ENCODE assay signal across 15 cellular contexts in the genomic region with DNA sequence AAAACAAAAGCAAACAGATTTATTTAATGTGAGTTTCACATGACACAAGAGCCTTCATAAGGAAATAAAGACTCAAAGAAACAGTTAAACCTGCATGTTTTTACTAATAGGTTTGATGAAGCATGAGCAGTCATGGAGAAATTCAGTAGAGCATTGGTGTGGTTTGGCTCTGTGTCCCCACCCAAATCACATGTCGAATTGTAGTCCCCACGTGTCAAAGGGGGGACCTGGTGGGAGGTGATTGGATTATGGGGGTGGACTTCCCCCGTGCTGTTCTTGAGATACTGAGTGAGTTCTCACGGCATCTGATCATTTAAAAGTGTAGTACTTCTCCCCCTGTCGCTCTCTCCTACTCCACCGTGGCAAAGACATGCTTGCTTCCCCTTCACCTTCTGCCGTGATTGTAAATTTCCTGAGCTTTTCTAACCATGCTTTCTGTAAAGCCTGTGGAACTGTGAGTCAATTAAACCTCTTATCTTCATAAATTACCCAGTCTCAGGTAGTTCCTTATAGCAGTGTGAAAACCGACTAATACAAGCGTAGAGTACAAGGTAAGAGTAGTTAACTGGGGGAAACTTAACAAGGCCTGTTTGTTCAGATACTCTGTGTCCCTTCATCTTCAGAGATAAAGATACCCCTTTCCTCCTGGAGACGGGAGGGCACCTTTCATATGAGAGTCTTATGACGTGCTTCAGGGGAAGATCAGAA.
A peak's percentile ranks its signal among the peaks of the same experiment; 100 is the strongest.
DNase-seq lines count a peak whose midpoint lies in the region; ATAC-seq, FAIRE-seq and TF ChIP-seq lines count a peak whose summit lies in the region.
"Had no signal": no experiment of that assay in that cellular context is flagged by ENCODE, and none has a peak within 500 bp of the region (broad histone marks: within the 10 kb centered on the region; RNA-seq: fewer than 3 reads in every experiment).

No MANE protein-coding gene starts in this region.

- no peak overlapping the region for H3K4me3 ChIP-seq in HepG2 (replicated peaks in 1 of 3; ENCODE audit: insufficient read depth in 1 of 3, low read depth in 2 of 3, low read length in 3 of 3)
- H3K4me3 ChIP-seq in right lobe of liver: no peak overlapping the region
- H3K4me3 ChIP-seq: A549 had no signal

- no peaks in the 10 kb centered on the region for H4K20me1 ChIP-seq in HepG2 (ENCODE audit: insufficient read depth, low read length)

- no peaks in the 10 kb centered on the region for H3K36me3 Mint-ChIP-seq in nephron progenitor cell (ENCODE audit: low read depth)
- H3K36me3 Mint-ChIP-seq: CD4-positive, alpha-beta memory T cell had no signal

- H2AFZ ChIP-seq in HepG2 (ENCODE audit: low read length): no peak overlapping the region

- in situ Hi-C loops in HepG2 (cut with HindIII; ENCODE audit: extremely low pct_ligation_motif_present, low pct_unique_long_range_greater_than_20kb): no loop called here

- POLR2A ChIA-PET in HepG2 (lab: Yijun Ruan, JAX): no interaction called here

- peak overlapping the region; percentile 33 for H3K27ac Mint-ChIP-seq in nephron progenitor cell
- H3K27ac Mint-ChIP-seq: CD4-positive, alpha-beta memory T cell; H9 had no signal

- TF ChIP-seq POLR2A in HepG2 (IDR thresholded peaks at IDR 0.05; ENCODE audit: insufficient read depth in 1 of 2, low read depth in 2 of 2, low read length in 2 of 2) (no peak), right lobe of liver (IDR thresholded peaks at IDR 0.05) (no peak)

- intact Hi-C loops in HepG2 (cut with micrococcal nuclease; ENCODE audit: unreplicated experiment) (no loop called here), right lobe of liver (cut with DNase I) (no loop called here)

- peaks cover 9% of the 10 kb centered on the region for H3K27me3 Mint-ChIP-seq in nephron progenitor cell (ENCODE audit: low read depth, poor library complexity)

- no TSS peak for BruUV-seq in HepG2 (replicated peaks; lab: Mats Ljungman, UMichigan)

- H3K9me3 ChIP-seq in HepG2 (ENCODE audit: low read length): no peaks in the 10 kb centered on the region
- H3K9me3 ChIP-seq in right lobe of liver: no peaks in the 10 kb centered on the region
- H3K9me3 ChIP-seq: A549 had no signal

- no peak overlapping the region for H3K9ac ChIP-seq in HepG2 (ENCODE audit: insufficient read depth, low read depth, low read length)

- TF ChIP-seq EP300 in HepG2 (IDR thresholded peaks at IDR 0.05; ENCODE audit: low read depth in 2 of 2, low read length in 2 of 2): no peak
- TF ChIP-seq EP300 in HepG2 (CRISPR knock-in tag; IDR thresholded peaks at IDR 0.05; ENCODE audit: borderline replicate concordance): no peak

- H3K9me3 Mint-ChIP-seq in nephron progenitor cell: no peaks in the 10 kb centered on the region
- H3K9me3 Mint-ChIP-seq: CD4-positive, alpha-beta memory T cell; H9 had no signal

- TF ChIP-seq RAD21 in HepG2 (CRISPR knock-in tag; IDR thresholded peaks at IDR 0.05): no peak

- CTCF ChIA-PET in HepG2 (lab: Yijun Ruan, JAX; ENCODE audit: low intra/inter-chr PET ratio, low total read pairs): no interaction called here

- no peak for FAIRE-seq in HepG2 (lab: Jason Lieb, UNC)
- FAIRE-seq: A549 had no signal

- no peak overlapping the region for H3K4me2 ChIP-seq in HepG2 (ENCODE audit: low read depth, low read length)
- H3K4me2 ChIP-seq: A549 had no signal

- H3K4me1 ChIP-seq in HepG2 (ENCODE audit: insufficient read depth, low read length) (no peaks in the 10 kb centered on the region), right lobe of liver (no peaks in the 10 kb centered on the region)
- H3K4me1 ChIP-seq: A549 had no signal

- H3K4me1 Mint-ChIP-seq in nephron progenitor cell: peaks cover 19% of the 10 kb centered on the region
- H3K4me1 Mint-ChIP-seq: CD4-positive, alpha-beta memory T cell had no signal

- no peak overlapping the region for H3K4me3 Mint-ChIP-seq in nephron progenitor cell
- H3K4me3 Mint-ChIP-seq: CD4-positive, alpha-beta memory T cell; H9 had no signal

- 37% methylated on average over 11 of the region's 11 CpGs for WGBS in HepG2 (ENCODE audit: low lambda C conversion rate)
- 67% methylated on average over 10 of the region's 11 CpGs for WGBS in right lobe of liver (ENCODE audit: insufficient coverage, low coverage, low lambda C conversion rate, missing lambda C conversion rate)

- ATAC-seq in HepG2 (no peak), right lobe of liver (no peak), HG02623 (IDR thresholded peaks at IDR 0.05; ENCODE audit: unreplicated experiment) (no peak)
- ATAC-seq: A549 had no signal

- peaks cover 0 to 9% of the 10 kb centered on the region in 2 experiments; a peak in 2 of 5 replicates for H3K27me3 ChIP-seq in HepG2 (ENCODE audit: control insufficient read depth in 1 of 2, insufficient read depth in 2 of 2, low read length in 2 of 2)
- no peaks in the 10 kb centered on the region for H3K27me3 ChIP-seq in right lobe of liver

- TF ChIP-seq CTCF in HepG2 (CRISPR knock-in tag; IDR thresholded peaks at IDR 0.05) (no peak), right lobe of liver (IDR thresholded peaks at IDR 0.05) (no peak), nephron progenitor cell (IDR thresholded peaks at IDR 0.05) (no peak)

- no peaks in the 10 kb centered on the region for H3K36me3 ChIP-seq in HepG2 (replicated peaks in 1 of 2; ENCODE audit: control insufficient read depth in 1 of 2, insufficient read depth in 2 of 2, low read length in 2 of 2)
- no peaks in the 10 kb centered on the region for H3K36me3 ChIP-seq in right lobe of liver

- H3K27ac ChIP-seq in HepG2 (ENCODE audit: extremely low read length, insufficient read depth, low read length) (no peak overlapping the region), right lobe of liver (no peak overlapping the region)
- H3K27ac ChIP-seq: A549, C4-2B had no signal

- no peaks in the 10 kb centered on the region for H3K79me2 ChIP-seq in HepG2 (ENCODE audit: insufficient read depth, low read length)

- no peak for DNase-seq in HepG2 (ENCODE audit: low spot score)
- no peak for DNase-seq in right lobe of liver
- peak; percentile 21 for DNase-seq in left kidney (ENCODE audit: low read depth, low spot score)
- DNase-seq in nephron progenitor cell: no peak
- DNase-seq in NCI-H1105 (lab: John Stamatoyannopoulos, UW): no peak
- no peak for DNase-seq in HUDEP-2 (lab: John Stamatoyannopoulos, UW; ENCODE audit: unreplicated experiment in 76 of 76)
- DNase-seq: AML-193; CD4-positive, alpha-beta memory T cell; DMS79 treated with DMSO at 0.1 percent for 48 hours; GF-D8; GOT3; H9 had no signal

TF ChIP-seq in HepG2, 621 proteins besides CTCF, POLR2A, EP300 and RAD21:
- TF ChIP-seq ZFP82 (CRISPR knock-in tag; IDR thresholded peaks at IDR 0.05; ENCODE audit: borderline replicate concordance): no peak
- TF ChIP-seq, protein P1, sequence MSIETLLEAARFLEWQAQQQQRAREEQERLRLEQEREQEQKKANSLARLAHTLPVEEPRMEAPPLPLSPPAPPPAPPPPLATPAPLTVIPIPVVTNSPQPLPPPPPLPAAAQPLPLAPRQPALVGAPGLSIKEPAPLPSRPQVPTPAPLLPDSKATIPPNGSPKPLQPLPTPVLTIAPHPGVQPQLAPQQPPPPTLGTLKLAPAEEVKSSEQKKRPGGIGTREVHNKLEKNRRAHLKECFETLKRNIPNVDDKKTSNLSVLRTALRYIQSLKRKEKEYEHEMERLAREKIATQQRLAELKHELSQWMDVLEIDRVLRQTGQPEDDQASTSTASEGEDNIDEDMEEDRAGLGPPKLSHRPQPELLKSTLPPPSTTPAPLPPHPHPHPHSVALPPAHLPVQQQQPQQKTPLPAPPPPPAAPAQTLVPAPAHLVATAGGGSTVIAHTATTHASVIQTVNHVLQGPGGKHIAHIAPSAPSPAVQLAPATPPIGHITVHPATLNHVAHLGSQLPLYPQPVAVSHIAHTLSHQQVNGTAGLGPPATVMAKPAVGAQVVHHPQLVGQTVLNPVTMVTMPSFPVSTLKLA (IDR thresholded peaks at IDR 0.05): peak; percentile 94
